ENCODE assay signal across 1 cellular context in genomic region chr10:117363027-117363426, GRCh38.
TF ChIP-seq lines count a peak whose summit lies in the region.

No MANE protein-coding gene starts in this region.

TF ChIP-seq in GM23338, 12 proteins besides CTCF, POLR2A, EP300 and RAD21 (continued from another document):
- TF ChIP-seq ZNF462 (CRISPR knock-in tag; IDR thresholded peaks at IDR 0.05) (no peak), STAT1 (IDR thresholded peaks at IDR 0.05; ENCODE audit: unreplicated experiment) (no peak), POLR2AphosphoS5 (IDR thresholded peaks at IDR 0.05; ENCODE audit: low read depth) (no peak), NANOG (IDR thresholded peaks at IDR 0.05; ENCODE audit: borderline replicate concordance) (no peak)
